In the genomic region with DNA sequence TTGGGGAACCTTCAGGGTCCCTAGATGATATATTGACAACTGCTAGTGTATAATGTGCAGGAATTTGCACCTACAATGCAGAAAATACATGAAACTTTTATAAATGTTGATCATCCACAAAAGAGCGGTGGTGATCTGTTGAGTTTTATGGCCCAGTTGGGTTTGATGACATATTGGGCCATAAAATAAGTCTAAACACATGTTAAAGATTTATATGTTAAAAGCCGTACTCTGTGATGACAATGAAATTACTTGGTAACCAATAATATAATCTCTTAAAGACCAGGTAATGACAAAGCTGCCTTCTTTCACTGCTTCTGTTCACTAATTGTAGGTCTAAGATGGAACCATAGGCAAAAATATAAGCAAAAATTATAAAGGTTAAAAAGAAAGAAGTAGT, we compare ENCODE assay signal across 24 cellular contexts.
A peak's percentile ranks its signal among the peaks of the same experiment; 100 is the strongest.
DNase-seq lines count a peak whose midpoint lies in the region; ATAC-seq and TF ChIP-seq lines count a peak whose summit lies in the region.
"Had no signal": no experiment of that assay in that cellular context is flagged by ENCODE, and none has a peak within 500 bp of the region (broad histone marks: within the 10 kb centered on the region; RNA-seq: fewer than 3 reads in every experiment).

No MANE protein-coding gene starts in this region.

- H3K36me3 ChIP-seq in left ventricle myocardium inferior (peaks cover 5% of the 10 kb centered on the region), heart left ventricle (no peaks in the 10 kb centered on the region), muscle layer of colon (ENCODE audit: insufficient read depth, low read length) (no peaks in the 10 kb centered on the region), gastrocnemius medialis (no peaks in the 10 kb centered on the region), ovary (no peaks in the 10 kb centered on the region)
- H3K36me3 ChIP-seq: BLaER1 treated with 17β-estradiol and CSF1 and Interleukin-3, amounts not matched to agents 10 nM and 100 nM had no signal

- no peak for TF ChIP-seq CTCF in left ventricle myocardium inferior (IDR thresholded peaks at IDR 0.05; ENCODE audit: borderline replicate concordance)
- no peak for TF ChIP-seq CTCF in heart left ventricle (IDR thresholded peaks at IDR 0.05)
- TF ChIP-seq CTCF in gastrocnemius medialis (IDR thresholded peaks at IDR 0.05 in 4 of 5, conservative IDR thresholded peaks at IDR 0.05 in 1 of 5): no peak
- TF ChIP-seq CTCF in RWPE1 (conservative IDR thresholded peaks at IDR 0.05; ENCODE audit: low read depth): no peak
- TF ChIP-seq CTCF in ovary (IDR thresholded peaks at IDR 0.05): no peak

- H3K9me3 ChIP-seq in left ventricle myocardium inferior (replicated peaks) (no peaks in the 10 kb centered on the region), heart left ventricle (no peaks in the 10 kb centered on the region), muscle layer of colon (ENCODE audit: low read length) (no peaks in the 10 kb centered on the region), gastrocnemius medialis (no peaks in the 10 kb centered on the region), ovary (no peaks in the 10 kb centered on the region)
- H3K9me3 ChIP-seq: A549; BLaER1 treated with 17β-estradiol and CSF1 and Interleukin-3, amounts not matched to agents 10 nM and 100 nM had no signal

- 97 to 98% (median 97%) methylated on average over 2 of the region's 2 CpGs for WGBS in heart left ventricle, 4 donors
- WGBS in ovary, 3 donors: 94 to 99% (median 97%) methylated on average over 2 of the region's 2 CpGs

- H3K4me1 ChIP-seq in left ventricle myocardium inferior (peaks cover 62% of the 10 kb centered on the region), heart left ventricle (peaks cover 9 to 45% (median 23%) of the 10 kb centered on the region in 12 donors), muscle layer of colon (ENCODE audit: insufficient read depth, low read length) (peaks cover 47% of the 10 kb centered on the region), gastrocnemius medialis (peaks cover 38 to 45% of the 10 kb centered on the region in 2 donors), ovary (ENCODE audit: insufficient read depth) (peaks cover 5% of the 10 kb centered on the region)
- H3K4me1 ChIP-seq: A549 had no signal

- intact Hi-C loops in left ventricle myocardium inferior (cut with micrococcal nuclease) (no loop called here), heart left ventricle (cut with DNase I) (loop anchor here in 4 of 10 donors (10.0 kb wide), 3 partner anchors 57 to 157 kb away; no protein-coding TSS in a partner anchor), gastrocnemius medialis (cut with DNase I; ENCODE audit: low total_unique reads) (no loop called here), ovary (cut with DNase I) (no loop called here)

- TF ChIP-seq POLR2A in heart left ventricle (IDR thresholded peaks at IDR 0.05) (no peak), gastrocnemius medialis (IDR thresholded peaks at IDR 0.05) (no peak), ovary (IDR thresholded peaks at IDR 0.05) (no peak)

- DNase-seq in left ventricle myocardium inferior (no peak), heart left ventricle (no peak), gastrocnemius medialis (no peak), RWPE1 (ENCODE audit: low spot score) (no peak), ovary (no peak), globus pallidus (ENCODE audit: low spot score) (no peak)
- DNase-seq: AML-193; CD4-positive, alpha-beta memory T cell; CD4-positive, CD25-positive, alpha-beta regulatory T cell; CD8-positive, alpha-beta memory T cell; COR-L47; DMS 273 treated with DMSO at 0.1 percent for 48 hours; DMS153; DMS53; DMS79; DND-41; EL; GDM1 had no signal

- peak overlapping the region; percentile 83 for H3K27ac ChIP-seq in left ventricle myocardium inferior (replicated peaks)
- no peak overlapping the region for H3K27ac ChIP-seq in heart left ventricle
- H3K27ac ChIP-seq in muscle layer of colon (ENCODE audit: low read depth, low read length): peak overlapping the region; percentile 19
- peak overlapping the region; percentile 23 to 93 (median 32) for H3K27ac ChIP-seq in gastrocnemius medialis
- H3K27ac ChIP-seq in RWPE1: no peak overlapping the region
- no peak overlapping the region for H3K27ac ChIP-seq in ovary
- H3K27ac ChIP-seq: 22Rv1; A549; BLaER1 treated with 17β-estradiol and CSF1 and Interleukin-3, amounts not matched to agents 10 nM and 100 nM; C4-2B had no signal

- in situ Hi-C loops in gastrocnemius medialis (cut with MboI; ENCODE audit: low sequenced_read_pairs in 4 of 4): no loop called here

- no peaks in the 10 kb centered on the region for H3K27me3 ChIP-seq in left ventricle myocardium inferior (ENCODE audit: low read depth)
- H3K27me3 ChIP-seq in heart left ventricle: no peaks in the 10 kb centered on the region
- no peaks in the 10 kb centered on the region for H3K27me3 ChIP-seq in muscle layer of colon (ENCODE audit: control insufficient read depth in 1 of 2, insufficient read depth in 2 of 2, low read length in 2 of 2)
- H3K27me3 ChIP-seq in gastrocnemius medialis: no peaks in the 10 kb centered on the region
- no peaks in the 10 kb centered on the region for H3K27me3 ChIP-seq in ovary
- H3K27me3 ChIP-seq: BLaER1 treated with 17β-estradiol and CSF1 and Interleukin-3, amounts not matched to agents 10 nM and 100 nM had no signal

- H3K4me3 ChIP-seq in left ventricle myocardium inferior (no peak overlapping the region), heart left ventricle (no peak overlapping the region), muscle layer of colon (ENCODE audit: low read depth in 1 of 2, low read length in 2 of 2) (no peak overlapping the region), gastrocnemius medialis (no peak overlapping the region), ovary (no peak overlapping the region)
- H3K4me3 ChIP-seq: A549; BLaER1 treated with 17β-estradiol and CSF1 and Interleukin-3, amounts not matched to agents 10 nM and 100 nM; GM12878 had no signal

- POLR2A ChIA-PET in RWPE1 (lab: Yijun Ruan, JAX; ENCODE audit: low non-redundant PET): no interaction called here

- no peak for TF ChIP-seq EP300 in ovary (IDR thresholded peaks at IDR 0.05)

- CTCF ChIA-PET in RWPE1 (lab: Yijun Ruan, JAX): no interaction called here

- H3K9ac ChIP-seq in muscle layer of colon (ENCODE audit: low read length): no peak overlapping the region
- H3K9ac ChIP-seq: BLaER1 treated with 17β-estradiol and CSF1 and Interleukin-3, amounts not matched to agents 10 nM and 100 nM had no signal

- ATAC-seq in heart left ventricle (no peak), gastrocnemius medialis (no peak)
- ATAC-seq: A549, GM12878 had no signal

Comparison
In these comparisons a context has a peak if more than half of its experiments do, and no peak if none do; other contexts are left out.
1. H3K27ac ChIP-seq: peak in left ventricle myocardium inferior (single experiment), muscle layer of colon (single experiment) and gastrocnemius medialis (4 of 4); none in heart left ventricle (0 of 12), RWPE1 (single experiment) and ovary (0 of 2).